In genomic region chr9:124392254-124392653, GRCh38 we compare ENCODE assay signal across 1 cellular context.
TF ChIP-seq lines count a peak whose summit lies in the region.

No MANE protein-coding gene starts in this region.

TF ChIP-seq in H1, 55 proteins besides CTCF, POLR2A, EP300 and RAD21:
- peak; percentile 32; the same call in 1 of the 2 replicates for TF ChIP-seq ATF3 (IDR thresholded peaks at IDR 0.05; ENCODE audit: insufficient read depth, low read depth, low read length)
- peak; percentile 53; the same call in 1 of the 2 replicates for TF ChIP-seq CEBPB (IDR thresholded peaks at IDR 0.05; ENCODE audit: low read depth, low read length)
- no peak for TF ChIP-seq NRF1 (IDR thresholded peaks at IDR 0.05; ENCODE audit: low read depth, low read length)
